In genomic region chr1:35557118-35557610, GRCh38 we compare ENCODE assay signal across 8 cellular contexts. TPM values are rescaled to one million over a fixed set of nuclear protein-coding genes. Genes with fewer than 3 reads are reported as not detected.
DNase-seq lines count a peak whose midpoint lies in the region; ATAC-seq and TF ChIP-seq lines count a peak whose summit lies in the region.

KIAA0319L (minus strand) TSS chr1:35557403; CDS start chr1:35554491, 2,912 bp downstream.

- H3K9ac ChIP-seq in neural progenitor cell: peak within 1 kb of the TSS; percentile 83

- no peaks in the 10 kb centered on the region for H3K36me3 ChIP-seq in neural progenitor cell

- peak within 1 kb of the TSS; percentile 97 for H3K4me3 ChIP-seq in neural progenitor cell

- no peaks in the 10 kb centered on the region for H3K27me3 ChIP-seq in neural progenitor cell

- DNase-seq in CD1c-positive myeloid dendritic cell (ENCODE audit: extremely low spot score): peak; percentile 79
- DNase-seq in NCI-H2107 treated with DMSO at 0.1 percent for 48 hours (lab: John Stamatoyannopoulos, UW; ENCODE audit: unreplicated experiment): peak; percentile 80
- DNase-seq in activated CD8-positive, alpha-beta T cell treated with anti-CD3 and anti-CD28 coated beads for 36 hours: no peak
- DNase-seq in globus pallidus (ENCODE audit: low spot score): peak; percentile 90
- DNase-seq in neural progenitor cell (ENCODE audit: low spot score): peak; percentile 90
- no peak for DNase-seq in cortex of kidney (lab: John Stamatoyannopoulos, UW)

- peaks cover 13% of the 10 kb centered on the region for H3K36me3 Mint-ChIP-seq in activated CD8-positive, alpha-beta T cell treated with anti-CD3 and anti-CD28 coated beads for 36 hours (ENCODE audit: low read depth)
- H3K36me3 Mint-ChIP-seq in neural progenitor cell: peaks cover 12% of the 10 kb centered on the region

- H3K27me3 Mint-ChIP-seq in activated CD8-positive, alpha-beta T cell treated with anti-CD3 and anti-CD28 coated beads for 36 hours: no peaks in the 10 kb centered on the region
- peaks cover 3% of the 10 kb centered on the region for H3K27me3 Mint-ChIP-seq in neural progenitor cell (ENCODE audit: insufficient read depth, low read depth)

- H3K27ac Mint-ChIP-seq in activated CD8-positive, alpha-beta T cell treated with anti-CD3 and anti-CD28 coated beads for 36 hours: peak within 1 kb of the TSS; percentile 96
- peak within 1 kb of the TSS; percentile 99 for H3K27ac Mint-ChIP-seq in neural progenitor cell

- no peaks in the 10 kb centered on the region for H3K9me3 ChIP-seq in neural progenitor cell (ENCODE audit: low read depth)

- H3K4me1 Mint-ChIP-seq in activated CD8-positive, alpha-beta T cell treated with anti-CD3 and anti-CD28 coated beads for 36 hours (ENCODE audit: low read depth): peaks cover 46% of the 10 kb centered on the region
- H3K4me1 Mint-ChIP-seq in neural progenitor cell: peaks cover 37% of the 10 kb centered on the region

- peak; percentile 81 for ATAC-seq in GM18517 (IDR thresholded peaks at IDR 0.05; ENCODE audit: unreplicated experiment)
- ATAC-seq in HG02943 (IDR thresholded peaks at IDR 0.05; ENCODE audit: low read depth, unreplicated experiment): peak; percentile 75
- peak; percentile 76 for ATAC-seq in activated CD8-positive, alpha-beta T cell treated with anti-CD3 and anti-CD28 coated beads for 36 hours

- H3K79me2 ChIP-seq in neural progenitor cell (ENCODE audit: low read depth): peaks cover 44% of the 10 kb centered on the region

- no peaks in the 10 kb centered on the region for H3K9me3 Mint-ChIP-seq in activated CD8-positive, alpha-beta T cell treated with anti-CD3 and anti-CD28 coated beads for 36 hours
- H3K9me3 Mint-ChIP-seq in neural progenitor cell: no peaks in the 10 kb centered on the region

- peaks cover 26% of the 10 kb centered on the region for H3K4me1 ChIP-seq in neural progenitor cell

- peaks cover 45% of the 10 kb centered on the region for H4K20me1 ChIP-seq in neural progenitor cell (ENCODE audit: low read depth)

- peaks cover 30% of the 10 kb centered on the region for H3F3A ChIP-seq in neural progenitor cell (ENCODE audit: low read depth)

- H3K4me3 Mint-ChIP-seq in activated CD8-positive, alpha-beta T cell treated with anti-CD3 and anti-CD28 coated beads for 36 hours: peak within 1 kb of the TSS; percentile 92
- H3K4me3 Mint-ChIP-seq in neural progenitor cell: peak within 1 kb of the TSS; percentile 98

- CTCF ChIA-PET in activated CD8-positive, alpha-beta T cell treated with anti-CD3 and anti-CD28 coated beads for 36 hours (lab: Charles Lee): interaction anchor here (0.9 to 9.7 kb wide), 5 partner anchors 12 to 170 kb away, joined by 3 to 105 read pairs (median 4); no protein-coding TSS in a partner anchor

- intact Hi-C loops in activated CD8-positive, alpha-beta T cell treated with anti-CD3 and anti-CD28 coated beads for 36 hours (cut with micrococcal nuclease): loop anchor here (10.0 kb wide), 1 partner anchor 362 kb away; the partner anchor contains the start of gene SFPQ

- TF ChIP-seq CTCF in activated CD8-positive, alpha-beta T cell treated with anti-CD3 and anti-CD28 coated beads for 36 hours (IDR thresholded peaks at IDR 0.05): no peak
- no peak for TF ChIP-seq CTCF in neural progenitor cell (IDR thresholded peaks at IDR 0.05)

- peak within 1 kb of the TSS; percentile 97 for H2AFZ ChIP-seq in neural progenitor cell (replicated peaks)

- peak within 1 kb of the TSS; percentile 95 for H3K27ac ChIP-seq in neural progenitor cell

- H3K4me2 ChIP-seq in neural progenitor cell: peak within 1 kb of the TSS; percentile 98

- POLR2A ChIA-PET in activated CD8-positive, alpha-beta T cell treated with anti-CD3 and anti-CD28 coated beads for 36 hours (lab: Charles Lee): interaction anchor here (0.7 to 2.8 kb wide), 13 partner anchors 11 to 364 kb away, joined by 3 to 10 read pairs (median 4); partner anchors contain the start of gene SFPQ

RNA-seq across cellular contexts. Expression of gene KIAA0319L, which starts in this region (rescaled TPM):
- total RNA-seq in activated CD8-positive, alpha-beta T cell treated with anti-CD3 and anti-CD28 coated beads for 36 hours: 10 to 100 TPM; 22.8 to 30.9 TPM
- 58.2 and 58.3 TPM in 2 replicates for total RNA-seq in neural progenitor cell (ENCODE audit: low replicate concordance)

Comparison
In these comparisons a context has a peak if more than half of its experiments do, and no peak if none do; other contexts are left out.
1. DNase-seq: peak in CD1c-positive myeloid dendritic cell (single experiment), NCI-H2107 treated with DMSO at 0.1 percent for 48 hours (single experiment), globus pallidus (single experiment) and neural progenitor cell (single experiment); none in activated CD8-positive, alpha-beta T cell treated with anti-CD3 and anti-CD28 coated beads for 36 hours (single experiment) and cortex of kidney (single experiment).
2. Peak in every context shown above with its lines, with median percentiles within 50 percentile points of each other: ATAC-seq.